In the genomic region with DNA sequence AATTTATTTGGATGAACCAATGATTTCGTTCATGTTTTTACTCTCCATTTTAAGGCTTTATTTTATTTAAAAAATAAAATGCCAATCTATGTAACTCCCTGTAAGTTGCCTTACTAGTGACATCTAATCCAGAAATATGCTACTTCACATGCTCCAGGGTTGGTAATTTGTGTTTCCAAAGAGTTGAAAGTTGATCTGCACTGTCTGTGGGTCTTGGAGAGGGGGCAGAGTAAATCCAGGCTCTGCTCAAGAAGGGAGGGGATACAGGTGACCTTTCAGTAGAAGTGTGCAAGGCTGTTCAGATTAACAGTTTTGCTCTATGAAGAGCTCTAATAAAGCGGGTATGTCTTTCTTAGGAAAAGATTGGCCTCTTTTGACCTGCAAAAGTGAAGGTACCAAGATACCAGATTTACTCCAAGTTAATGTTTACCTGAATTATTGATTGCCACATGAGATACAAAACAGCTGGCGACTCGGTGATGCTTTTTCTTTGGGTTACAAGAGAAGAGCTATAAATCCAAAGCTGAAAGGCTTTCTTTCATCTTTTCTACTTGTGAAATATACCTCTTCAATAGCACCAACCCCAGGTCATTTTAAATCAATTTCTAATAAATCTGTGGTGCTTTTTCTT, we compare ENCODE assay signal across 32 cellular contexts.
"Had no signal": no experiment of that assay in that cellular context is flagged by ENCODE, and none has a peak within 500 bp of the region (broad histone marks: within the 10 kb centered on the region; RNA-seq: fewer than 3 reads in every experiment).

No MANE protein-coding gene starts in this region.

- H3K4me3 ChIP-seq: esophagus squamous epithelium, heart right ventricle, left ventricle myocardium inferior, lung, mucosa of descending colon, prostate gland, smooth muscle cell, thyroid gland had no signal

- H3K4me3 Mint-ChIP-seq: activated CD4-positive, alpha-beta memory T cell treated with anti-CD3 and anti-CD28 coated beads, Interleukin-2, amount 10 ng/mL, durations not matched to agents 7 days and 5 days; activated CD4-positive, alpha-beta T cell treated with anti-CD3 and anti-CD28 coated beads, Interleukin-2, amount 10 ng/mL, durations not matched to agents 24 days and 14 days; activated naive CD4-positive, alpha-beta T cell treated with anti-CD3 and anti-CD28 coated beads, Interleukin-2, amount 50 U/mL, for 24 hours; activated naive CD8-positive, alpha-beta T cell treated with anti-CD3 and anti-CD28 coated beads, Interleukin-2, amount 50 U/mL, for 24 hours; activated T-cell treated with anti-CD3 and anti-CD28 coated beads, Interleukin-2, amount 50 U/mL, for 4 hours; activated T-helper 17 cell treated with anti-CD3 and anti-CD28 coated beads, Interleukin-2, amount 50 U/mL, for 72 hours; natural killer cell treated with Interleukin-12 subunit alpha and Interleukin-12 subunit beta and Interleukin-15 and Interleukin-18, amount 100 ng/mL, for 72 hours; stimulated activated memory B cell treated with anti-CD40 and anti-IgM and Interleukin-4, amounts not matched to agents 10 μg/mL and 1 μg/mL and 100 μg/mL, for 72 hours; stimulated activated naive CD8-positive, alpha-beta T cell treated with anti-CD3 and anti-CD28 coated beads, Interleukin-15, amount 100 ng/mL, for 72 hours; T-helper 1 cell treated with Interleukin-12 subunit alpha and Interleukin-12 subunit beta and Interleukin-4 antibody, amounts not matched to agents 30 μg/mL and 1 μg/mL, for 36 hours had no signal

- H3K36me3 Mint-ChIP-seq: activated naive CD4-positive, alpha-beta T cell treated with anti-CD3 and anti-CD28 coated beads, Interleukin-2, amount 50 U/mL, for 24 hours; natural killer cell treated with Interleukin-12 subunit alpha and Interleukin-12 subunit beta and Interleukin-15 and Interleukin-18, amount 100 ng/mL, for 72 hours; stimulated activated memory B cell treated with anti-CD40 and anti-IgM and Interleukin-4, amounts not matched to agents 10 μg/mL and 1 μg/mL and 100 μg/mL, for 72 hours had no signal

- H3K27me3 Mint-ChIP-seq: activated CD4-positive, alpha-beta memory T cell treated with anti-CD3 and anti-CD28 coated beads, Interleukin-2, amount 10 ng/mL, durations not matched to agents 7 days and 5 days; activated CD4-positive, alpha-beta T cell treated with anti-CD3 and anti-CD28 coated beads, Interleukin-2, amount 10 ng/mL, durations not matched to agents 24 days and 14 days; activated naive CD4-positive, alpha-beta T cell treated with anti-CD3 and anti-CD28 coated beads, Interleukin-2, amount 50 U/mL, for 24 hours; activated naive CD8-positive, alpha-beta T cell treated with anti-CD3 and anti-CD28 coated beads, Interleukin-2, amount 50 U/mL, for 24 hours; activated T-helper 17 cell treated with anti-CD3 and anti-CD28 coated beads, Interleukin-2, amount 50 U/mL, for 72 hours; natural killer cell treated with Interleukin-12 subunit alpha and Interleukin-12 subunit beta and Interleukin-15 and Interleukin-18, amount 100 ng/mL, for 72 hours; stimulated activated memory B cell treated with anti-CD40 and anti-IgM and Interleukin-4, amounts not matched to agents 10 μg/mL and 1 μg/mL and 100 μg/mL, for 72 hours; stimulated activated naive CD8-positive, alpha-beta T cell treated with anti-CD3 and anti-CD28 coated beads, Interleukin-15, amount 100 ng/mL, for 72 hours had no signal

- H3K4me1 Mint-ChIP-seq: activated CD4-positive, alpha-beta memory T cell treated with anti-CD3 and anti-CD28 coated beads, Interleukin-2, amount 10 ng/mL, durations not matched to agents 7 days and 5 days; activated CD4-positive, alpha-beta T cell treated with anti-CD3 and anti-CD28 coated beads, Interleukin-2, amount 10 ng/mL, durations not matched to agents 24 days and 14 days; activated naive CD4-positive, alpha-beta T cell treated with anti-CD3 and anti-CD28 coated beads, Interleukin-2, amount 50 U/mL, for 24 hours; activated naive CD8-positive, alpha-beta T cell treated with anti-CD3 and anti-CD28 coated beads, Interleukin-2, amount 50 U/mL, for 24 hours; activated T-helper 17 cell treated with anti-CD3 and anti-CD28 coated beads, Interleukin-2, amount 50 U/mL, for 72 hours; stimulated activated memory B cell treated with anti-CD40 and anti-IgM and Interleukin-4, amounts not matched to agents 10 μg/mL and 1 μg/mL and 100 μg/mL, for 72 hours; stimulated activated naive CD8-positive, alpha-beta T cell treated with anti-CD3 and anti-CD28 coated beads, Interleukin-15, amount 100 ng/mL, for 72 hours had no signal

- H3K36me3 ChIP-seq: esophagus squamous epithelium, heart right ventricle, left ventricle myocardium inferior, neutrophil, prostate gland, thyroid gland had no signal

- H3K9me3 ChIP-seq: esophagus squamous epithelium, heart right ventricle, left ventricle myocardium inferior, mucosa of descending colon, neutrophil, prostate gland, thyroid gland had no signal

- H3K27ac Mint-ChIP-seq: activated CD4-positive, alpha-beta memory T cell treated with anti-CD3 and anti-CD28 coated beads, Interleukin-2, amount 10 ng/mL, durations not matched to agents 7 days and 5 days; activated CD4-positive, alpha-beta T cell treated with anti-CD3 and anti-CD28 coated beads, Interleukin-2, amount 10 ng/mL, durations not matched to agents 24 days and 14 days; activated naive CD4-positive, alpha-beta T cell treated with anti-CD3 and anti-CD28 coated beads, Interleukin-2, amount 50 U/mL, for 24 hours; activated naive CD8-positive, alpha-beta T cell treated with anti-CD3 and anti-CD28 coated beads, Interleukin-2, amount 50 U/mL, for 24 hours; activated T-helper 17 cell treated with anti-CD3 and anti-CD28 coated beads, Interleukin-2, amount 50 U/mL, for 72 hours; natural killer cell treated with Interleukin-12 subunit alpha and Interleukin-12 subunit beta and Interleukin-15 and Interleukin-18, amount 100 ng/mL, for 72 hours; stimulated activated memory B cell treated with anti-CD40 and anti-IgM and Interleukin-4, amounts not matched to agents 10 μg/mL and 1 μg/mL and 100 μg/mL, for 72 hours; stimulated activated naive CD8-positive, alpha-beta T cell treated with anti-CD3 and anti-CD28 coated beads, Interleukin-15, amount 100 ng/mL, for 72 hours; T-helper 1 cell treated with Interleukin-12 subunit alpha and Interleukin-12 subunit beta and Interleukin-4 antibody, amounts not matched to agents 30 μg/mL and 1 μg/mL, for 36 hours had no signal

- H3K27me3 ChIP-seq: esophagus squamous epithelium, heart right ventricle, neutrophil, thyroid gland had no signal

- H3K27ac ChIP-seq: esophagus squamous epithelium, heart right ventricle, left ventricle myocardium inferior, neutrophil, prostate gland, thyroid gland had no signal

- H3K4me1 ChIP-seq: esophagus squamous epithelium, left ventricle myocardium inferior, prostate gland, thyroid gland had no signal

- FAIRE-seq: bronchial epithelial cell, colon had no signal

- DNase-seq: activated CD4-positive, alpha-beta memory T cell treated with anti-CD3 and anti-CD28 coated beads, Interleukin-2, amount 10 ng/mL, durations not matched to agents 7 days and 5 days; activated CD4-positive, alpha-beta T cell treated with anti-CD3 and anti-CD28 coated beads, Interleukin-2, amount 10 ng/mL, durations not matched to agents 24 days and 14 days; activated CD4-positive, CD25-positive, alpha-beta regulatory T cell treated with anti-CD3 and anti-CD28 coated beads, Interleukin-2, amount 50 U/mL, for 72 hours; activated gamma-delta T cell treated with Interleukin-2 at 50 U/mL for 16 hours; activated naive CD8-positive, alpha-beta T cell treated with anti-CD3 and anti-CD28 coated beads, Interleukin-2, amount 50 U/mL, for 24 hours; activated T-cell treated with anti-CD3 and anti-CD28 coated beads, Interleukin-2, amount 50 U/mL, for 4 hours; dermis blood vessel endothelial cell; effector CD4-positive, alpha-beta T cell; esophagus squamous epithelium; foreskin melanocyte; heart right ventricle; kidney glomerular epithelial cell; left ventricle myocardium inferior; mucosa of descending colon; retina; stimulated activated CD4-positive, alpha-beta T cell treated with anti-CD3 and anti-CD28 coated beads, Interleukin-1b, Interleukin-23, amount 100 ng/mL, for 48 hours; stimulated activated CD4-positive, alpha-beta T cell treated with anti-CD3 and anti-CD28 coated beads, Interleukin-4, amount 100 ng/mL, for 4 hours; stimulated activated CD8-positive, alpha-beta memory T cell treated with anti-CD3 and anti-CD28 coated beads, Interleukin-4, amount 100 ng/mL, for 48 hours; stimulated activated naive CD8-positive, alpha-beta T cell treated with anti-CD3 and anti-CD28 coated beads, Interleukin-15, amount 100 ng/mL, for 72 hours; T-helper 9 cell; thyroid gland had no signal

- H3K9me3 Mint-ChIP-seq: activated CD4-positive, alpha-beta memory T cell treated with anti-CD3 and anti-CD28 coated beads, Interleukin-2, amount 10 ng/mL, durations not matched to agents 7 days and 5 days; activated CD4-positive, alpha-beta T cell treated with anti-CD3 and anti-CD28 coated beads, Interleukin-2, amount 10 ng/mL, durations not matched to agents 24 days and 14 days; activated naive CD8-positive, alpha-beta T cell treated with anti-CD3 and anti-CD28 coated beads, Interleukin-2, amount 50 U/mL, for 24 hours; natural killer cell treated with Interleukin-12 subunit alpha and Interleukin-12 subunit beta and Interleukin-15 and Interleukin-18, amount 100 ng/mL, for 72 hours; stimulated activated naive CD8-positive, alpha-beta T cell treated with anti-CD3 and anti-CD28 coated beads, Interleukin-15, amount 100 ng/mL, for 72 hours; T-helper 1 cell treated with Interleukin-12 subunit alpha and Interleukin-12 subunit beta and Interleukin-4 antibody, amounts not matched to agents 30 μg/mL and 1 μg/mL, for 36 hours had no signal

- H3K4me2 ChIP-seq: smooth muscle cell had no signal

- ATAC-seq: activated naive CD8-positive, alpha-beta T cell treated with anti-CD3 and anti-CD28 coated beads, Interleukin-2, amount 50 U/mL, for 24 hours; activated T-cell treated with anti-CD3 and anti-CD28 coated beads, Interleukin-2, amount 50 U/mL, for 4 hours; activated T-helper 17 cell treated with anti-CD3 and anti-CD28 coated beads, Interleukin-2, amount 50 U/mL, for 72 hours; heart right ventricle; mucosa of descending colon; natural killer cell treated with Interleukin-12 subunit alpha and Interleukin-12 subunit beta and Interleukin-15 and Interleukin-18, amount 100 ng/mL, for 72 hours; stimulated activated memory B cell treated with anti-CD40 and anti-IgM and Interleukin-4, amounts not matched to agents 10 μg/mL and 1 μg/mL and 100 μg/mL, for 72 hours; stimulated activated naive CD8-positive, alpha-beta T cell treated with anti-CD3 and anti-CD28 coated beads, Interleukin-15, amount 100 ng/mL, for 72 hours had no signal
